ENCODE assay signal across 8 cellular contexts in genomic region chr11:59753650-59754493, GRCh38. TPM values are rescaled to one million over a fixed set of nuclear protein-coding genes. Genes with fewer than 3 reads are reported as not detected.
DNase-seq lines count a peak whose midpoint lies in the region; ATAC-seq and TF ChIP-seq lines count a peak whose summit lies in the region.

No MANE protein-coding gene starts in this region.

- no peak overlapping the region for H2AK5ac ChIP-seq in mesendoderm (ENCODE audit: low read length)

- H3K4me2 ChIP-seq in mesendoderm (ENCODE audit: low read length), result peak overlapping the region; percentile 96

- no peaks in the 10 kb centered on the region for H3K9me3 Mint-ChIP-seq in effector memory CD8-positive, alpha-beta T cell

- peaks cover 5% of the 10 kb centered on the region for H3K4me1 ChIP-seq in mesendoderm (ENCODE audit: control insufficient read depth, low read depth, low read length)

- no peaks in the 10 kb centered on the region for H3K36me3 ChIP-seq in mesendoderm (ENCODE audit: control insufficient read depth, insufficient read depth, low read length)

- WGBS in mesendoderm (ENCODE audit: extremely low coverage, insufficient coverage, low lambda C conversion rate), result no CpG with 5 or more reads among the region's 47 CpGs

- peaks cover 21% of the 10 kb centered on the region for H3K79me1 ChIP-seq in mesendoderm (ENCODE audit: low read length)

- H4K5ac ChIP-seq in mesendoderm (ENCODE audit: low read length), result no peak overlapping the region

- no peak overlapping the region for H3K4ac ChIP-seq in mesendoderm (ENCODE audit: low read depth, low read length)

- peak; percentile 69 for ATAC-seq in HG03442 (IDR thresholded peaks at IDR 0.05; ENCODE audit: unreplicated experiment)
- ATAC-seq in effector memory CD8-positive, alpha-beta T cell (replicated peaks), result peak; percentile 62

- peak overlapping the region; percentile 61 for H3K4me3 ChIP-seq in mesendoderm (ENCODE audit: low read length)

- no peak overlapping the region for H2BK120ac ChIP-seq in mesendoderm (ENCODE audit: low read depth, low read length)

- H3K4me1 Mint-ChIP-seq in effector memory CD8-positive, alpha-beta T cell (ENCODE audit: low read depth in 2 of 2), result peaks cover 29 to 31% of the 10 kb centered on the region in 2 donors

- H3K4me3 Mint-ChIP-seq in effector memory CD8-positive, alpha-beta T cell, result peak overlapping the region; percentile 91 to 96

- no peaks in the 10 kb centered on the region for H3K27me3 ChIP-seq in mesendoderm (ENCODE audit: insufficient read depth, low read length, poor library complexity)

- TF ChIP-seq CTCF in C4-2B (conservative IDR thresholded peaks at IDR 0.05), result peak; percentile 95

- peaks cover 6% of the 10 kb centered on the region for H3K36me3 Mint-ChIP-seq in effector memory CD8-positive, alpha-beta T cell (ENCODE audit: insufficient read depth)

- H3K27me3 Mint-ChIP-seq in effector memory CD8-positive, alpha-beta T cell, result peaks cover 7 to 18% of the 10 kb centered on the region in 2 donors

- peak overlapping the region; percentile 95 for H3K27ac ChIP-seq in C4-2B
- no peak overlapping the region for H3K27ac ChIP-seq in mesendoderm (ENCODE audit: low read depth, low read length)

- no peak overlapping the region for H4K8ac ChIP-seq in mesendoderm (ENCODE audit: low read depth, low read length)

- DNase-seq in GM19240 (ENCODE audit: insufficient read length, low spot score) (peak; percentile 87), NCI-H748 treated with DMSO at 0.1 percent for 48 hours (lab: John Stamatoyannopoulos, UW) (peak; percentile 77), mesendoderm (peak; percentile 82)
- DNase-seq in activated CD8-positive, alpha-beta memory T cell treated with anti-CD3 and anti-CD28 coated beads for 1 hour (ENCODE audit: extremely low read depth in 1 of 2, low read depth in 1 of 2), result peak; percentile 51 to 77
- DNase-seq in effector memory CD8-positive, alpha-beta T cell, result peak; percentile 78 to 83 (median 81)
- DNase-seq in stimulated activated CD8-positive, alpha-beta memory T cell treated with anti-CD3 and anti-CD28 coated beads, Interleukin-12 subunit alpha, Interleukin-12 subunit beta, amount 100 ng/mL, for 4 hours (ENCODE audit: low read depth), result peak; percentile 55

- peak overlapping the region; percentile 81 for H3K56ac ChIP-seq in mesendoderm (ENCODE audit: low read length)

- H3K9ac ChIP-seq in mesendoderm (ENCODE audit: low read length), result peak overlapping the region; percentile 76

- no peak overlapping the region for H3K23ac ChIP-seq in mesendoderm (ENCODE audit: low read length)

- peaks cover 28% of the 10 kb centered on the region for H3K79me2 ChIP-seq in mesendoderm (ENCODE audit: control insufficient read depth, insufficient read depth, low read length)

- peak overlapping the region; percentile 71 to 92 for H3K27ac Mint-ChIP-seq in effector memory CD8-positive, alpha-beta T cell

- H2BK5ac ChIP-seq in mesendoderm (ENCODE audit: low read length), result no peak overlapping the region

- H3K18ac ChIP-seq in mesendoderm (ENCODE audit: low read length), result no peak overlapping the region

- no peak overlapping the region for H2BK15ac ChIP-seq in mesendoderm (replicated peaks; ENCODE audit: low read depth)

RNA-seq across cellular contexts. Expression of gene STX3, which starts 1.3 kb away (rescaled TPM):
- polyA plus RNA-seq in mesendoderm (2013, experiment 1 of 2), result 36.8 TPM
- polyA plus RNA-seq in mesendoderm (2013, experiment 2 of 2), result 38.1 TPM

RNA-seq across cellular contexts. Expression of gene OR10V1, which starts 40.2 kb away (rescaled TPM):
- polyA plus RNA-seq in mesendoderm (2013, experiment 1 of 2), result not detected
- not detected for polyA plus RNA-seq in mesendoderm (2013, experiment 2 of 2)

RNA-seq across cellular contexts. Expression of gene MRPL16, which starts 56.7 kb away (rescaled TPM):
- 107 TPM for polyA plus RNA-seq in mesendoderm (2013, experiment 1 of 2)
- 107 TPM for polyA plus RNA-seq in mesendoderm (2013, experiment 2 of 2)
